8 cellular contexts compared by ENCODE assay signal in genomic region chr14:62179367-62180018, GRCh38.
A peak's percentile ranks its signal among the peaks of the same experiment; 100 is the strongest.
DNase-seq lines count a peak whose midpoint lies in the region; ATAC-seq and TF ChIP-seq lines count a peak whose summit lies in the region.

No MANE protein-coding gene starts in this region.

- TF ChIP-seq CTCF in 22Rv1 (IDR thresholded peaks at IDR 0.05) (peak; percentile 61), GM06990 (IDR thresholded peaks at IDR 0.05; ENCODE audit: insufficient read depth, low read length, poor library complexity, severe bottlenecking) (peak; percentile 56)

- no peak overlapping the region for H3K27ac ChIP-seq in 22Rv1

- peaks cover 23 to 36% of the 10 kb centered on the region in 2 donors for H3K27me3 Mint-ChIP-seq in stimulated activated naive B cell treated with anti-CD40 and anti-IgM and Interleukin-4, amounts not matched to agents 10 μg/mL and 1 μg/mL and 100 μg/mL, for 72 hours

- H3K9me3 Mint-ChIP-seq in stimulated activated naive B cell treated with anti-CD40 and anti-IgM and Interleukin-4, amounts not matched to agents 10 μg/mL and 1 μg/mL and 100 μg/mL, for 72 hours = peaks cover 0 to 1% of the 10 kb centered on the region in 2 donors

- H3K4me1 Mint-ChIP-seq in stimulated activated naive B cell treated with anti-CD40 and anti-IgM and Interleukin-4, amounts not matched to agents 10 μg/mL and 1 μg/mL and 100 μg/mL, for 72 hours = no peaks in the 10 kb centered on the region

- H3K4me3 Mint-ChIP-seq in stimulated activated naive B cell treated with anti-CD40 and anti-IgM and Interleukin-4, amounts not matched to agents 10 μg/mL and 1 μg/mL and 100 μg/mL, for 72 hours = no peak overlapping the region

- peak; percentile 65 for ATAC-seq in HG03378 (IDR thresholded peaks at IDR 0.05; ENCODE audit: unreplicated experiment)
- peak; percentile 63 to 72 for ATAC-seq in stimulated activated naive B cell treated with anti-CD40 and anti-IgM and Interleukin-4, amounts not matched to agents 10 μg/mL and 1 μg/mL and 100 μg/mL, for 72 hours (replicated peaks)

- DNase-seq in GM06990 (ENCODE audit: extremely low read depth, insufficient read length) = peak; percentile 6
- DNase-seq in NCI-H446 treated with DMSO at 0.1 percent for 48 hours (lab: John Stamatoyannopoulos, UW) = peak; percentile 7
- peak; percentile 89 for DNase-seq in astrocyte of the hippocampus (ENCODE audit: low read depth, low spot score)
- DNase-seq in iPS-NIHi7 (ENCODE audit: extremely low spot score) = peak; percentile 73
- peak; percentile 6 for DNase-seq in stimulated activated naive B cell treated with anti-CD40 and anti-IgM and Interleukin-4, amounts not matched to agents 10 μg/mL and 1 μg/mL and 100 μg/mL, for 72 hours
- DNase-seq in HuH-7.5 (ENCODE audit: low spot score) = no peak

- no peaks in the 10 kb centered on the region for H3K36me3 ChIP-seq in GM06990 (ENCODE audit: control insufficient read depth, insufficient read depth, low read length)

- no peak overlapping the region for H3K4me3 ChIP-seq in GM06990 (replicated peaks; ENCODE audit: low read depth, low read length)

- no peak overlapping the region for H3K27ac Mint-ChIP-seq in stimulated activated naive B cell treated with anti-CD40 and anti-IgM and Interleukin-4, amounts not matched to agents 10 μg/mL and 1 μg/mL and 100 μg/mL, for 72 hours

- H3K36me3 Mint-ChIP-seq in stimulated activated naive B cell treated with anti-CD40 and anti-IgM and Interleukin-4, amounts not matched to agents 10 μg/mL and 1 μg/mL and 100 μg/mL, for 72 hours = no peaks in the 10 kb centered on the region

- no peaks in the 10 kb centered on the region for H3K27me3 ChIP-seq in GM06990 (replicated peaks; ENCODE audit: control insufficient read depth, insufficient read depth, low read length)
